Comparison of ENCODE assay signal across 28 cellular contexts in genomic region chr2:235406420-235406819, GRCh38.
A peak's percentile ranks its signal among the peaks of the same experiment; 100 is the strongest.
DNase-seq lines count a peak whose midpoint lies in the region; ATAC-seq, FAIRE-seq and TF ChIP-seq lines count a peak whose summit lies in the region.
"Had no signal": no experiment of that assay in that cellular context is flagged by ENCODE, and none has a peak within 500 bp of the region (broad histone marks: within the 10 kb centered on the region; RNA-seq: fewer than 3 reads in every experiment).

No MANE protein-coding gene starts in this region.

- TF ChIP-seq CTCF in A673 (conservative IDR thresholded peaks at IDR 0.05; ENCODE audit: low read depth, low read length) (no peak), K562 (IDR thresholded peaks at IDR 0.05 in 2 of 3, conservative IDR thresholded peaks at IDR 0.05 in 1 of 3; ENCODE audit: insufficient read depth in 2 of 3, low read depth in 1 of 3, low read length in 3 of 3) (no peak)

- in situ Hi-C loops in K562 (cut with MboI) = no loop called here

- no peak for TF ChIP-seq EP300 in K562 (IDR thresholded peaks at IDR 0.05; ENCODE audit: low read length)

- CTCF ChIA-PET in A673 (lab: Charles Lee) (no interaction called here), K562 (lab: Yijun Ruan, JAX; ENCODE audit: low intra/inter-chr PET ratio) (no interaction called here)

- intact Hi-C loops in A673 (cut with micrococcal nuclease; ENCODE audit: unreplicated experiment) (no loop called here), K562 (cut with micrococcal nuclease) (no loop called here)

- H3K4me1 ChIP-seq in A673 (ENCODE audit: insufficient read depth, low read length, poor library complexity, severe bottlenecking) = peaks cover 5% of the 10 kb centered on the region
- no peaks in the 10 kb centered on the region for H3K4me1 ChIP-seq in K562 (replicated peaks in 1 of 2; ENCODE audit: control insufficient read depth in 2 of 2, insufficient read depth in 2 of 2, low read length in 2 of 2)
- H3K4me1 ChIP-seq: BE2C, heart left ventricle, neural progenitor cell, prostate gland, tibial artery had no signal

- no peak overlapping the region for H3K4me3 ChIP-seq in A673 (ENCODE audit: low read depth, low read length, poor library complexity, severe bottlenecking)
- no peak overlapping the region for H3K4me3 ChIP-seq in K562
- H3K4me3 ChIP-seq: cardiac muscle cell, coronary artery, heart left ventricle, neural progenitor cell, prostate gland, tibial artery had no signal

- no peak for FAIRE-seq in K562 (lab: Jason Lieb, UNC)
- FAIRE-seq: HTR-8/SVneo had no signal

- POLR2A ChIA-PET in A673 (lab: Charles Lee; ENCODE audit: low non-redundant PET) = no interaction called here
- POLR2A ChIA-PET in K562 (lab: Yijun Ruan, JAX) = interaction anchor here (1.0 to 1.1 kb wide), 2 partner anchors 11 to 15 kb away, joined by 3 read pairs; no protein-coding TSS in a partner anchor

- 59% methylated on average over 6 of the region's 8 CpGs for WGBS in K562 (ENCODE audit: insufficient coverage, low coverage, missing lambda C conversion rate)

- no peak; the same call in 2 of the 3 replicates for ATAC-seq in K562
- no peak for ATAC-seq in left lobe of liver
- no peak for ATAC-seq in HG02763 (IDR thresholded peaks at IDR 0.05; ENCODE audit: unreplicated experiment)
- ATAC-seq: heart left ventricle, Panc1, WTC11 had no signal

- no TSS peak for BruUV-seq in A673 (replicated peaks; lab: Mats Ljungman, UMichigan)
- no TSS peak for BruUV-seq in K562 (replicated peaks; lab: Mats Ljungman, UMichigan)

- no peaks in the 10 kb centered on the region for H3K9me1 ChIP-seq in K562 (ENCODE audit: control insufficient read depth, insufficient read depth, low read length)

- TF ChIP-seq POLR2A in K562 (conservative IDR thresholded peaks at IDR 0.05) = no peak

- no peak overlapping the region for H3K4me2 ChIP-seq in K562 (ENCODE audit: insufficient read depth, low read length)
- H3K4me2 ChIP-seq: neural progenitor cell had no signal

- no peaks in the 10 kb centered on the region for H4K20me1 ChIP-seq in K562 (replicated peaks; ENCODE audit: control insufficient read depth, insufficient read depth, low read length)

- DNase-seq in A673 (ENCODE audit: low spot score) (peak; percentile 27), M059J (ENCODE audit: low read depth) (peak; percentile 30), K562 (ENCODE audit: extremely low read depth in 1 of 4, low spot score in 3 of 4) (no peak), mucosa of gallbladder (ENCODE audit: low spot score) (peak; percentile 41), left lobe of liver (ENCODE audit: low spot score) (no peak), activated gamma-delta T cell (lab: John Stamatoyannopoulos, UW) (no peak)
- no peak for DNase-seq in activated effector memory CD4-positive, alpha-beta T cell treated with anti-CD3 and anti-CD28 coated beads, Interleukin-2, amount 50 U/mL, for 16 hours
- DNase-seq: BE2C; CD8-positive, alpha-beta memory T cell; DMS153; foreskin fibroblast; H7; heart left ventricle; NCI-H1436 treated with DMSO at 0.1 percent for 48 hours; NCI-H2171 treated with DMSO at 0.1 percent for 48 hours; NCI-H526; SIG-M5; SW 1271; T-helper 9 cell; tibial artery had no signal

- H3K27ac ChIP-seq in A673 (ENCODE audit: low read depth, low read length, poor library complexity, severe bottlenecking) (no peak overlapping the region), K562 (ENCODE audit: extremely low read depth, low read depth, low read length) (no peak overlapping the region)
- H3K27ac ChIP-seq: cardiac muscle cell, coronary artery, heart left ventricle, neural progenitor cell, prostate gland, tibial artery had no signal

- TF ChIP-seq RAD21 in K562 (CRISPR knock-in tag; conservative IDR thresholded peaks at IDR 0.05 in 1 of 2, IDR thresholded peaks at IDR 0.05 in 1 of 2) = no peak

- H3K36me3 ChIP-seq in A673 (ENCODE audit: insufficient read depth, low read length, poor library complexity, severe bottlenecking) = no peaks in the 10 kb centered on the region
- H3K36me3 ChIP-seq in K562 (ENCODE audit: control insufficient read depth, insufficient read depth, low read length) = no peaks in the 10 kb centered on the region
- H3K36me3 ChIP-seq: BE2C, cardiac muscle cell, heart left ventricle, neural progenitor cell, prostate gland, tibial artery had no signal

- H2AFZ ChIP-seq in K562 (ENCODE audit: low read depth, low read length) = peak overlapping the region; percentile 50; the same call in 1 of the 2 replicates
- H2AFZ ChIP-seq: neural progenitor cell had no signal

- peak overlapping the region in 1 of 2 experiments; percentile 45; a peak in 2 of 4 replicates for H3K9ac ChIP-seq in K562 (ENCODE audit: insufficient read depth in 1 of 2, low read depth in 2 of 2, low read length in 2 of 2)
- H3K9ac ChIP-seq: neural progenitor cell had no signal

- H3K9me3 ChIP-seq in A673 (ENCODE audit: low read depth, low read length, poor library complexity, severe bottlenecking) = no peaks in the 10 kb centered on the region
- no peaks in the 10 kb centered on the region for H3K9me3 ChIP-seq in K562 (replicated peaks; ENCODE audit: control insufficient read depth, insufficient read depth, low read depth, low read length)
- H3K9me3 ChIP-seq: BE2C, heart left ventricle, prostate gland, tibial artery had no signal

- H3K79me2 ChIP-seq in K562 (ENCODE audit: control insufficient read depth, insufficient read depth, low read length) = no peaks in the 10 kb centered on the region

- no peaks in the 10 kb centered on the region for H3K27me3 ChIP-seq in A673 (replicated peaks; ENCODE audit: insufficient read depth, low read depth, low read length, poor library complexity)
- H3K27me3 ChIP-seq in K562 (ENCODE audit: control insufficient read depth in 2 of 2, insufficient read depth in 2 of 2, low read length in 2 of 2) = no peaks in the 10 kb centered on the region
- H3K27me3 ChIP-seq: BE2C, cardiac muscle cell, neural progenitor cell had no signal

TF ChIP-seq in K562, 482 proteins besides CTCF, POLR2A, EP300 and RAD21 (continues in another document):
- TF ChIP-seq CEBPZ (IDR thresholded peaks at IDR 0.05; ENCODE audit: borderline replicate concordance, low read depth, low read length) (no peak), ZNF239 (CRISPR knock-in tag; IDR thresholded peaks at IDR 0.05) (no peak), STAT6 (CRISPR knock-in tag; IDR thresholded peaks at IDR 0.05) (no peak), ZNF785 (CRISPR knock-in tag; IDR thresholded peaks at IDR 0.05) (no peak), MAFK (IDR thresholded peaks at IDR 0.05; ENCODE audit: low read length) (no peak), RAD51 (IDR thresholded peaks at IDR 0.05; ENCODE audit: borderline replicate concordance, low read depth) (no peak), FOXA1 (IDR thresholded peaks at IDR 0.05; ENCODE audit: borderline replicate concordance) (no peak), THAP7 (CRISPR knock-in tag; IDR thresholded peaks at IDR 0.05) (no peak), ZNF583 (CRISPR knock-in tag; IDR thresholded peaks at IDR 0.05) (no peak), NRF1 (conservative IDR thresholded peaks at IDR 0.05 in 1 of 2, IDR thresholded peaks at IDR 0.05 in 1 of 2) (no peak), RFX1 (IDR thresholded peaks at IDR 0.05) (no peak), ZFPM2 (CRISPR knock-in tag; IDR thresholded peaks at IDR 0.05) (no peak)

Comparison
In these comparisons a context has a peak if more than half of its experiments do, and no peak if none do; other contexts are left out.
1. DNase-seq: peak in A673 (single experiment), M059J (single experiment) and mucosa of gallbladder (single experiment); none in K562 (0 of 4), activated effector memory CD4-positive, alpha-beta T cell treated with anti-CD3 and anti-CD28 coated beads, Interleukin-2, amount 50 U/mL, for 16 hours (single experiment), left lobe of liver (single experiment) and activated gamma-delta T cell (single experiment).